Comparison of ENCODE assay signal across 10 cellular contexts in genomic region chr16:67673712-67674580, GRCh38. TPM values are rescaled to one million over a fixed set of nuclear protein-coding genes. Genes with fewer than 3 reads are reported as not detected.
DNase-seq lines count a peak whose midpoint lies in the region; ATAC-seq, FAIRE-seq and TF ChIP-seq lines count a peak whose summit lies in the region.
"Had no signal": no experiment of that assay in that cellular context is flagged by ENCODE, and none has a peak within 500 bp of the region (broad histone marks: within the 10 kb centered on the region; RNA-seq: fewer than 3 reads in every experiment).

No MANE protein-coding gene starts in this region.

- CTCF ChIA-PET in A673 (lab: Charles Lee), result interaction anchor here (0.5 to 1.8 kb wide), 3 partner anchors 87 to 153 kb away, joined by 3 to 8 read pairs (median 3); no protein-coding TSS in a partner anchor

- BruUV-seq in A673 (replicated peaks; lab: Mats Ljungman, UMichigan), result no TSS peak

- intact Hi-C loops in A673 (cut with micrococcal nuclease; ENCODE audit: unreplicated experiment), result loop anchor here (1.0 to 5.0 kb wide), 2 partner anchors 133 to 254 kb away; partner anchors contain the start of genes RANBP10 and TSNAXIP1

- POLR2A ChIA-PET in A673 (lab: Charles Lee; ENCODE audit: low non-redundant PET), result no interaction called here

- H3K9me3 ChIP-seq in A673 (ENCODE audit: low read depth, low read length, poor library complexity, severe bottlenecking) (no peaks in the 10 kb centered on the region), mesodermal cell (ENCODE audit: control insufficient read depth, low read length) (no peaks in the 10 kb centered on the region)

- in situ Hi-C loops in KBM-7 (cut with MboI; ENCODE audit: low pct_unique_long_range_greater_than_20kb, low sequenced_read_pairs), result no loop called here

- H3K4me3 ChIP-seq in A673 (ENCODE audit: low read depth, low read length, poor library complexity, severe bottlenecking) (no peak overlapping the region), mesodermal cell (ENCODE audit: extremely low read depth, insufficient read depth, low read length, poor library complexity, severe bottlenecking) (no peak overlapping the region)
- H3K4me3 ChIP-seq: cardiac muscle cell had no signal

- DNase-seq in A673 (ENCODE audit: low spot score), result peak; percentile 78
- DNase-seq in KBM-7, result peak; percentile 67
- peak in 6 of 61 donors; percentile 11 to 61 (median 20) for DNase-seq in caudate nucleus (lab: John Stamatoyannopoulos, UW)
- DNase-seq in D721Med (ENCODE audit: insufficient read length, low spot score), result no peak
- DNase-seq: KG1 had no signal

- WGBS in mesodermal cell (ENCODE audit: insufficient coverage in 2 of 2), 2 experiments, result 91 to 94% methylated on average over 10 to 12 of the region's 21 CpGs

- ATAC-seq in GM18511 (IDR thresholded peaks at IDR 0.05; ENCODE audit: unreplicated experiment) (no peak), HG03108 (IDR thresholded peaks at IDR 0.05; ENCODE audit: unreplicated experiment) (no peak), HG02973 (IDR thresholded peaks at IDR 0.05; ENCODE audit: unreplicated experiment) (no peak)

- H3K27me3 ChIP-seq in A673 (replicated peaks; ENCODE audit: insufficient read depth, low read depth, low read length, poor library complexity), result no peaks in the 10 kb centered on the region

- TF ChIP-seq CTCF in A673 (conservative IDR thresholded peaks at IDR 0.05; ENCODE audit: low read depth, low read length), result no peak
- TF ChIP-seq CTCF in D721Med (IDR thresholded peaks at IDR 0.05; ENCODE audit: insufficient read depth, missing control alignments), result no peak

- H3K4me1 ChIP-seq in A673 (ENCODE audit: insufficient read depth, low read length, poor library complexity, severe bottlenecking) (peaks cover 19% of the 10 kb centered on the region), mesodermal cell (ENCODE audit: control insufficient read depth, insufficient read depth, low read length, poor library complexity, severe bottlenecking) (no peaks in the 10 kb centered on the region)

- H3K36me3 ChIP-seq in A673 (ENCODE audit: insufficient read depth, low read length, poor library complexity, severe bottlenecking) (no peaks in the 10 kb centered on the region), mesodermal cell (ENCODE audit: control insufficient read depth, insufficient read depth, low read length) (peaks cover 9% of the 10 kb centered on the region)
- H3K36me3 ChIP-seq: cardiac muscle cell had no signal

- peak overlapping the region; percentile 79 for H3K27ac ChIP-seq in A673 (ENCODE audit: low read depth, low read length, poor library complexity, severe bottlenecking)
- peak overlapping the region; percentile 78 for H3K27ac ChIP-seq in caudate nucleus (ENCODE audit: low read depth, low read length)
- peak overlapping the region; percentile 23 for H3K27ac ChIP-seq in mesodermal cell (ENCODE audit: low read depth, low read length, severe bottlenecking)
- H3K27ac ChIP-seq: cardiac muscle cell had no signal

- FAIRE-seq in D721Med (lab: Jason Lieb, UNC), result no peak

RNA-seq across cellular contexts. Expression of gene C16orf86, which starts 7.3 kb away (rescaled TPM):
- total RNA-seq in A673 (2021), result not detected in 2 replicates
- polyA plus RNA-seq in mesodermal cell (2013, experiment 1 of 2), result 4.5 TPM
- 3.6 TPM for polyA plus RNA-seq in mesodermal cell (2013, experiment 2 of 2)

RNA-seq across cellular contexts. Expression of gene ENKD1, which starts 7.4 kb away (rescaled TPM):
- 8.5 and 11.2 TPM in 2 replicates for total RNA-seq in A673 (2021)
- polyA plus RNA-seq in mesodermal cell (2013, experiment 1 of 2), result 19.1 TPM
- 14.0 TPM for polyA plus RNA-seq in mesodermal cell (2013, experiment 2 of 2)

RNA-seq across cellular contexts. Expression of gene PARD6A, which starts 13.2 kb away (rescaled TPM):
- 8.6 and 8.7 TPM in 2 replicates for total RNA-seq in A673 (2021)
- 0.96 TPM for polyA plus RNA-seq in mesodermal cell (2013, experiment 1 of 2)
- 0.30 TPM for polyA plus RNA-seq in mesodermal cell (2013, experiment 2 of 2)

RNA-seq across cellular contexts. Expression of gene ACD, which starts 13.9 kb away (rescaled TPM):
- total RNA-seq in A673 (2021), result 45.8 and 48.0 TPM in 2 replicates
- polyA plus RNA-seq in mesodermal cell (2013, experiment 1 of 2), result 27.2 TPM
- polyA plus RNA-seq in mesodermal cell (2013, experiment 2 of 2), result 24.9 TPM

RNA-seq across cellular contexts. Expression of gene CARMIL2, which starts 29.0 kb away (rescaled TPM):
- 4.4 and 9.5 TPM in 2 replicates for total RNA-seq in A673 (2021)
- polyA plus RNA-seq in mesodermal cell (2013, experiment 1 of 2), result 3.9 TPM
- 4.7 TPM for polyA plus RNA-seq in mesodermal cell (2013, experiment 2 of 2)

Comparison
In these comparisons a context has a peak if more than half of its experiments do, and no peak if none do; other contexts are left out.
1. H3K27ac ChIP-seq: peak in every context shown above with its lines; median percentile 79 in A673; 78 in caudate nucleus; 23 in mesodermal cell.